ENCODE assay signal across 9 cellular contexts in the genomic region with DNA sequence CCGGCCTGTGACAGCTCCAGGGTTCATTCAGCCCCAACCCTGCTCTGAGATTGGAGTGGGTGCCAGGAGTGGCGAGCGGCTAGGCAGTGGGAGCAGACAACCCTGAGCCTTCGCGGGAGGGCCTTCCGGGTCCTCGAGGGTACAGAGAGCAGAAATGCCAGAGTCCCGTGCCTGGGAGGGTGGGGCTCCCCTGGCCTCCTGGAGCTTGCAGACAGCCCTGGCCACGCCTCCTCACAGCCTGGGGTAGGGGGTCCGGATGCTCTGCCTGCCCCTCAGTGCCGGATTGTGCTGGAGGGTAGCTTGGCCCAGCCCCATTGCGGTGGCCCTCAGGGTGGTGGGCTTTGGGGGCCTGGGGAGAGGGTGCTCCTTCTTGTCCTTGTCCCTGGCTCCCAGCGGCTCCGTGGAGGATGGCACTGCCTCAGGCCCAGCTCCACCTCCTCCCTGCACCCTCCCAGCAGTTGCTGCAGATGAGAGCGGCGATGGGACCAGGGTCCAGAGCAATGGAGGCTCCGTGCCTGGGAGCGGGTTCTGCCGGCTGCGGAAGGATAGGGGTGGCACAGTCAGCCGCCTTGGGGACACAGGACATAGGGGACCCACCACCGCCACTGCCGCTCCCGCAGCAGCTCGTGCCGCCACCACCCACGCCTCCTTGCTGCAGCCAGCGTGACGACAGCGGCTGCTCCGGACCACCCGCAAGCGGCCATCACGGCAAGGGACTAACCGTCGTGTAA. TPM values are rescaled to one million over a fixed set of nuclear protein-coding genes. Genes with fewer than 3 reads are reported as not detected.
DNase-seq lines count a peak whose midpoint lies in the region; ATAC-seq and TF ChIP-seq lines count a peak whose summit lies in the region.
"Had no signal": no experiment of that assay in that cellular context is flagged by ENCODE, and none has a peak within 500 bp of the region (broad histone marks: within the 10 kb centered on the region; RNA-seq: fewer than 3 reads in every experiment).

No MANE protein-coding gene starts in this region.

- H3K27me3 ChIP-seq in Panc1 (ENCODE audit: control insufficient read depth, insufficient read depth, low read length): peaks cover 5% of the 10 kb centered on the region

- H3K36me3 ChIP-seq in Panc1 (ENCODE audit: control insufficient read depth, insufficient read depth, low read length): no peaks in the 10 kb centered on the region

- H3K9me3 ChIP-seq in Panc1 (ENCODE audit: control insufficient read depth, insufficient read depth, low read depth, low read length): no peaks in the 10 kb centered on the region

- no peaks in the 10 kb centered on the region for H3K4me1 ChIP-seq in Panc1 (ENCODE audit: control insufficient read depth, insufficient read depth, low read length)

- DNase-seq in DMS53 (lab: John Stamatoyannopoulos, UW) (peak; percentile 53), DMS53 treated with DMSO at 0.1 percent for 48 hours (lab: John Stamatoyannopoulos, UW; ENCODE audit: unreplicated experiment) (no peak), Panc1 (ENCODE audit: low read depth, low spot score) (no peak), epithelial cell of esophagus (ENCODE audit: low read depth) (peak; percentile 14), nucleus accumbens (lab: John Stamatoyannopoulos, UW) (peak in 29 of 56 donors; percentile 15 to 81 (median 31)), GF-D8 (lab: John Stamatoyannopoulos, UW) (no peak), NCI-H2081 treated with DMSO at 0.1 percent for 48 hours (lab: John Stamatoyannopoulos, UW) (no peak)

- peak; percentile 54 for ATAC-seq in GM21786 (IDR thresholded peaks at IDR 0.05; ENCODE audit: unreplicated experiment)
- ATAC-seq in Panc1: peak; percentile 35; the same call in 1 of the 2 replicates

- POLR2A ChIA-PET in Panc1 (lab: Charles Lee): no interaction called here

- CTCF ChIA-PET in Panc1 (lab: Charles Lee): no interaction called here

- intact Hi-C loops in Panc1 (cut with micrococcal nuclease; ENCODE audit: unreplicated experiment): loop anchor here (10.0 kb wide), 1 partner anchor 249 kb away; a partner anchor contains a TSS

- TF ChIP-seq CTCF in Panc1 (IDR thresholded peaks at IDR 0.05): no peak
- no peak for TF ChIP-seq CTCF in epithelial cell of esophagus (IDR thresholded peaks at IDR 0.05; ENCODE audit: insufficient read depth, low read depth, low read length, missing control alignments)

- H3K27ac ChIP-seq in Panc1 (ENCODE audit: low read length): no peak overlapping the region

- no TSS peak for BruUV-seq in Panc1 (replicated peaks; lab: Mats Ljungman, UMichigan)

- H3K4me3 ChIP-seq in Panc1 (ENCODE audit: low read depth in 2 of 2, low read length in 2 of 2): no peak overlapping the region; a peak in 1 of 4 replicates
- peak overlapping the region; percentile 40 for H3K4me3 ChIP-seq in epithelial cell of esophagus (ENCODE audit: low read length)

- in situ Hi-C loops in Panc1 (cut with HindIII; ENCODE audit: low pct_unique_long_range_greater_than_20kb, low sequenced_read_pairs): no loop called here

RNA-seq across cellular contexts. Expression of a gene that starts 34.9 kb away (rescaled TPM):
- not detected for total RNA-seq in Panc1 (2021; ENCODE audit: unreplicated experiment)
- not detected for polyA plus RNA-seq in Panc1 (2012; ENCODE audit: insufficient read length)
- total RNA-seq: T-helper 2 cell treated with Interferon-gamma antibody and Interleukin-4, amounts not matched to agents 100 ng/mL and 5 ng/mL, for 36 hours had no signal

RNA-seq across cellular contexts. Expression of a gene that starts 39.2 kb away (rescaled TPM):
- total RNA-seq in Panc1 (2021; ENCODE audit: unreplicated experiment): 3.1 TPM
- 2.7 TPM for polyA plus RNA-seq in Panc1 (2012; ENCODE audit: insufficient read length)

RNA-seq across cellular contexts. Expression of a gene that starts 49.4 kb away (rescaled TPM):
- total RNA-seq in Panc1 (2021; ENCODE audit: unreplicated experiment): not detected
- polyA plus RNA-seq in Panc1 (2012; ENCODE audit: insufficient read length): not detected
- total RNA-seq: T-helper 2 cell treated with Interferon-gamma antibody and Interleukin-4, amounts not matched to agents 100 ng/mL and 5 ng/mL, for 36 hours had no signal

RNA-seq across cellular contexts. Expression of a gene that starts 53.2 kb away (rescaled TPM):
- total RNA-seq in Panc1 (2021; ENCODE audit: unreplicated experiment): not detected
- not detected for polyA plus RNA-seq in Panc1 (2012; ENCODE audit: insufficient read length)
- total RNA-seq: T-helper 2 cell treated with Interferon-gamma antibody and Interleukin-4, amounts not matched to agents 100 ng/mL and 5 ng/mL, for 36 hours had no signal

Comparison
In these comparisons a context has a peak if more than half of its experiments do, and no peak if none do; other contexts are left out.
1. DNase-seq: peak in DMS53 (single experiment), epithelial cell of esophagus (single experiment) and nucleus accumbens (29 of 56); none in DMS53 treated with DMSO at 0.1 percent for 48 hours (single experiment), Panc1 (single experiment), GF-D8 (single experiment) and NCI-H2081 treated with DMSO at 0.1 percent for 48 hours (single experiment).